Comparison of ENCODE assay signal across 8 cellular contexts in genomic region chr18:48827321-48828200, GRCh38.
A peak's percentile ranks its signal among the peaks of the same experiment; 100 is the strongest.
DNase-seq lines count a peak whose midpoint lies in the region; ATAC-seq and TF ChIP-seq lines count a peak whose summit lies in the region.

No MANE protein-coding gene starts in this region.

- TF ChIP-seq CTCF in colonic mucosa (IDR thresholded peaks at IDR 0.05) (no peak), mucosa of descending colon (IDR thresholded peaks at IDR 0.05) (no peak)

- no peak overlapping the region for H3K27ac ChIP-seq in colonic mucosa

- no peaks in the 10 kb centered on the region for H3K36me3 ChIP-seq in colonic mucosa
- H3K36me3 ChIP-seq in mucosa of descending colon (ENCODE audit: low read depth) = no peaks in the 10 kb centered on the region

- ATAC-seq in mucosa of descending colon = peak; percentile 67
- no peak for ATAC-seq in HG02588 (IDR thresholded peaks at IDR 0.05; ENCODE audit: unreplicated experiment)
- ATAC-seq in GM18511 (IDR thresholded peaks at IDR 0.05; ENCODE audit: unreplicated experiment) = no peak

- no peaks in the 10 kb centered on the region for H3K27me3 Mint-ChIP-seq in activated naive CD4-positive, alpha-beta T cell treated with anti-CD3 and anti-CD28 coated beads for 36 hours (ENCODE audit: low read depth)

- no peaks in the 10 kb centered on the region for H3K27me3 ChIP-seq in colonic mucosa

- CTCF ChIA-PET in activated naive CD4-positive, alpha-beta T cell treated with anti-CD3 and anti-CD28 coated beads for 36 hours (lab: Charles Lee) = interaction anchor here (1.0 kb wide), 1 partner anchor 49 kb away, joined by 3 read pairs; no protein-coding TSS in a partner anchor

- peaks cover 7% of the 10 kb centered on the region for H3K4me1 Mint-ChIP-seq in activated naive CD4-positive, alpha-beta T cell treated with anti-CD3 and anti-CD28 coated beads for 36 hours (ENCODE audit: low read depth)

- H3K4me1 ChIP-seq in colonic mucosa = no peaks in the 10 kb centered on the region
- H3K4me1 ChIP-seq in mucosa of descending colon (ENCODE audit: low read depth) = peaks cover 17% of the 10 kb centered on the region

- no peak overlapping the region for H3K4me3 Mint-ChIP-seq in activated naive CD4-positive, alpha-beta T cell treated with anti-CD3 and anti-CD28 coated beads for 36 hours

- H3K27ac Mint-ChIP-seq in activated naive CD4-positive, alpha-beta T cell treated with anti-CD3 and anti-CD28 coated beads for 36 hours = no peak overlapping the region

- H3K4me3 ChIP-seq in colonic mucosa = no peak overlapping the region
- H3K4me3 ChIP-seq in mucosa of descending colon = no peak overlapping the region

- H3K9ac ChIP-seq in colonic mucosa (ENCODE audit: low read depth in 2 of 2, low read length in 2 of 2) = peak overlapping the region; percentile 19 to 58

- H3K9me3 ChIP-seq in colonic mucosa = no peaks in the 10 kb centered on the region
- H3K9me3 ChIP-seq in mucosa of descending colon = no peaks in the 10 kb centered on the region

- peak; percentile 44 for DNase-seq in Ammon's horn (ENCODE audit: low spot score)
- DNase-seq in NCI-H2107 treated with DMSO at 0.1 percent for 48 hours (lab: John Stamatoyannopoulos, UW; ENCODE audit: unreplicated experiment) = peak; percentile 80
- no peak for DNase-seq in colonic mucosa
- DNase-seq in mucosa of descending colon = peak in 1 of 3 donors; percentile 22
- no peak for DNase-seq in activated naive CD4-positive, alpha-beta T cell treated with anti-CD3 and anti-CD28 coated beads for 36 hours
- no peak for DNase-seq in NAMALWA (ENCODE audit: low spot score)

- intact Hi-C loops in colonic mucosa (cut with DNase I) = no loop called here
- intact Hi-C loops in mucosa of descending colon (cut with DNase I, micrococcal nuclease) = no loop called here
- intact Hi-C loops in activated naive CD4-positive, alpha-beta T cell treated with anti-CD3 and anti-CD28 coated beads for 36 hours (cut with micrococcal nuclease) = no loop called here

- no peaks in the 10 kb centered on the region for H3K36me3 Mint-ChIP-seq in activated naive CD4-positive, alpha-beta T cell treated with anti-CD3 and anti-CD28 coated beads for 36 hours (ENCODE audit: low read depth)

- H3K9me3 Mint-ChIP-seq in activated naive CD4-positive, alpha-beta T cell treated with anti-CD3 and anti-CD28 coated beads for 36 hours = no peaks in the 10 kb centered on the region

Comparison
In these comparisons a context has a peak if more than half of its experiments do, and no peak if none do; other contexts are left out.
1. DNase-seq: peak in Ammon's horn (single experiment) and NCI-H2107 treated with DMSO at 0.1 percent for 48 hours (single experiment); none in colonic mucosa (single experiment), activated naive CD4-positive, alpha-beta T cell treated with anti-CD3 and anti-CD28 coated beads for 36 hours (single experiment) and NAMALWA (single experiment).